ENCODE assay signal across 19 cellular contexts in genomic region chr6:169146536-169146935, GRCh38.
"Had no signal": no experiment of that assay in that cellular context is flagged by ENCODE, and none has a peak within 500 bp of the region (broad histone marks: within the 10 kb centered on the region; RNA-seq: fewer than 3 reads in every experiment).

No MANE protein-coding gene starts in this region.

- H3K36me3 Mint-ChIP-seq: naive thymus-derived CD4-positive, alpha-beta T cell had no signal

- DNase-seq: activated CD4-positive, alpha-beta T cell treated with anti-CD3 and anti-CD28 coated beads for 48 hours; activated CD4-positive, CD25-positive, alpha-beta regulatory T cell; activated CD8-positive, alpha-beta T cell treated with anti-CD3 and anti-CD28 coated beads for 36 hours; activated naive CD4-positive, alpha-beta T cell treated with Interleukin-2 at 50 U/mL for 16 hours; activated naive CD8-positive, alpha-beta T cell treated with anti-CD3 and anti-CD28 coated beads, Interleukin-2, amount 50 U/mL, for 24 hours; activated T-cell treated with anti-CD3 and anti-CD28 coated beads, Interleukin-2, amount 50 U/mL, for 1 hour; aorta; effector memory CD4-positive, alpha-beta T cell; mesenchymal stem cell; naive thymus-derived CD4-positive, alpha-beta T cell; stimulated activated CD4-positive, alpha-beta T cell treated with anti-CD3 and anti-CD28 coated beads, Interleukin-12 subunit alpha, Interleukin-12 subunit beta, amount 100 ng/mL, for 4 hours; stimulated activated CD4-positive, alpha-beta T cell treated with anti-CD3 and anti-CD28 coated beads, Interleukin-1b, Interleukin-23, amount 100 ng/mL, for 48 hours; stimulated activated naive CD4-positive, alpha-beta T cell treated with Interleukin-2 at 50 U/mL for 16 hours; T1000; tibial artery; uterus had no signal

- H3K36me3 ChIP-seq: neutrophil, tibial artery, uterus had no signal

- H3K9me3 ChIP-seq: neutrophil, uterus had no signal

- H3K4me3 ChIP-seq: tibial artery, uterus had no signal

- H3K4me1 Mint-ChIP-seq: activated naive CD8-positive, alpha-beta T cell treated with anti-CD3 and anti-CD28 coated beads, Interleukin-2, amount 50 U/mL, for 24 hours; naive thymus-derived CD4-positive, alpha-beta T cell had no signal

- H3K4me1 ChIP-seq: uterus had no signal

- H3K27me3 Mint-ChIP-seq: activated naive CD8-positive, alpha-beta T cell treated with anti-CD3 and anti-CD28 coated beads, Interleukin-2, amount 50 U/mL, for 24 hours; dendritic cell treated with granulocyte-macrophage colony-stimulating factor and Interleukin-4, amounts not matched to agents 40 ng/mL and 50 ng/mL, for 4 days had no signal

- H3K4me3 Mint-ChIP-seq: activated CD8-positive, alpha-beta T cell treated with anti-CD3 and anti-CD28 coated beads for 36 hours; activated naive CD8-positive, alpha-beta T cell treated with anti-CD3 and anti-CD28 coated beads, Interleukin-2, amount 50 U/mL, for 24 hours; dendritic cell treated with granulocyte-macrophage colony-stimulating factor and Interleukin-4, amounts not matched to agents 40 ng/mL and 50 ng/mL, for 4 days; naive thymus-derived CD4-positive, alpha-beta T cell had no signal

- H3K27ac Mint-ChIP-seq: activated CD8-positive, alpha-beta T cell treated with anti-CD3 and anti-CD28 coated beads for 36 hours; activated naive CD8-positive, alpha-beta T cell treated with anti-CD3 and anti-CD28 coated beads, Interleukin-2, amount 50 U/mL, for 24 hours; activated T-helper 2 cell treated with anti-CD3 and anti-CD28 coated beads, Interferon-gamma antibody, Interleukin-2, Interleukin-4, amounts not matched to agents 10 μg/mL and 5 μg/mL and 100 μg/mL, durations not matched to agents 14 hours and 24 hours and 36 hours; dendritic cell treated with granulocyte-macrophage colony-stimulating factor and Interleukin-4, amounts not matched to agents 40 ng/mL and 50 ng/mL, for 4 days; naive thymus-derived CD4-positive, alpha-beta T cell had no signal

- H3K27ac ChIP-seq: neutrophil, tibial artery had no signal

- H3K27me3 ChIP-seq: neutrophil, tibial artery, uterus had no signal

- ATAC-seq: activated CD8-positive, alpha-beta T cell treated with anti-CD3 and anti-CD28 coated beads for 36 hours; activated naive CD8-positive, alpha-beta T cell treated with anti-CD3 and anti-CD28 coated beads, Interleukin-2, amount 50 U/mL, for 24 hours; naive thymus-derived CD4-positive, alpha-beta T cell had no signal
